Comparison of ENCODE assay signal across 1 cellular context in genomic region chr16:11689031-11689840, GRCh38.
A peak's percentile ranks its signal among the peaks of the same experiment; 100 is the strongest.
TF ChIP-seq lines count a peak whose summit lies in the region.

No MANE protein-coding gene starts in this region.

TF ChIP-seq in HepG2, 621 proteins besides CTCF, POLR2A, EP300 and RAD21 (continued from another document):
- TF ChIP-seq ZKSCAN1 (IDR thresholded peaks at IDR 0.05; ENCODE audit: low read length) = peak; percentile 81; the same call in 1 of the 2 replicates
